Comparison of ENCODE assay signal across 16 cellular contexts in genomic region chr7:159198016-159198724, GRCh38. TPM values are rescaled to one million over a fixed set of nuclear protein-coding genes. Genes with fewer than 3 reads are reported as not detected.
DNase-seq lines count a peak whose midpoint lies in the region; ATAC-seq and TF ChIP-seq lines count a peak whose summit lies in the region.
"Had no signal": no experiment of that assay in that cellular context is flagged by ENCODE, and none has a peak within 500 bp of the region (broad histone marks: within the 10 kb centered on the region; RNA-seq: fewer than 3 reads in every experiment).

No MANE protein-coding gene starts in this region.

- H3K4me3 Mint-ChIP-seq in activated CD4-positive, alpha-beta T cell treated with anti-CD3 and anti-CD28 coated beads, Interleukin-2, amount 10 ng/mL, durations not matched to agents 24 days and 14 days: peak overlapping the region; percentile 79
- peak overlapping the region; percentile 45 for H3K4me3 Mint-ChIP-seq in activated naive CD8-positive, alpha-beta T cell treated with anti-CD3 and anti-CD28 coated beads, Interleukin-2, amount 50 U/mL, for 24 hours

- H3K79me2 ChIP-seq in MM.1S (ENCODE audit: low read length): no peaks in the 10 kb centered on the region

- no peaks in the 10 kb centered on the region for H3K36me3 Mint-ChIP-seq in activated CD4-positive, alpha-beta T cell treated with anti-CD3 and anti-CD28 coated beads, Interleukin-2, amount 10 ng/mL, durations not matched to agents 24 days and 14 days (ENCODE audit: low read depth)
- H3K36me3 Mint-ChIP-seq in activated naive CD8-positive, alpha-beta T cell treated with anti-CD3 and anti-CD28 coated beads, Interleukin-2, amount 50 U/mL, for 24 hours (ENCODE audit: low read depth): no peaks in the 10 kb centered on the region

- H3K9me2 ChIP-seq in MM.1S (replicated peaks; ENCODE audit: insufficient read depth, low read length): no peaks in the 10 kb centered on the region
- H3K9me2 ChIP-seq: SK-N-SH had no signal

- no peaks in the 10 kb centered on the region for H3K27me3 Mint-ChIP-seq in activated CD4-positive, alpha-beta T cell treated with anti-CD3 and anti-CD28 coated beads, Interleukin-2, amount 10 ng/mL, durations not matched to agents 24 days and 14 days
- H3K27me3 Mint-ChIP-seq in activated naive CD8-positive, alpha-beta T cell treated with anti-CD3 and anti-CD28 coated beads, Interleukin-2, amount 50 U/mL, for 24 hours: no peaks in the 10 kb centered on the region

- 71 to 86% (median 82%) methylated on average over 15 of the region's 15 CpGs for WGBS in spleen, 5 donors

- H2AFZ ChIP-seq in MM.1S (ENCODE audit: low read length): peak overlapping the region; percentile 85
- H2AFZ ChIP-seq: PC-9 had no signal

- H3K36me3 ChIP-seq in MM.1S (replicated peaks; ENCODE audit: insufficient read depth, low read length) (no peaks in the 10 kb centered on the region), spleen (no peaks in the 10 kb centered on the region)
- H3K36me3 ChIP-seq: MG63, transverse colon had no signal

- H3K9me3 Mint-ChIP-seq in activated CD4-positive, alpha-beta T cell treated with anti-CD3 and anti-CD28 coated beads, Interleukin-2, amount 10 ng/mL, durations not matched to agents 24 days and 14 days: no peaks in the 10 kb centered on the region
- no peaks in the 10 kb centered on the region for H3K9me3 Mint-ChIP-seq in activated naive CD8-positive, alpha-beta T cell treated with anti-CD3 and anti-CD28 coated beads, Interleukin-2, amount 50 U/mL, for 24 hours

- peaks cover 28% of the 10 kb centered on the region for H3F3A ChIP-seq in MM.1S (ENCODE audit: insufficient read depth, low read length)

- H3K4me1 Mint-ChIP-seq in activated CD4-positive, alpha-beta T cell treated with anti-CD3 and anti-CD28 coated beads, Interleukin-2, amount 10 ng/mL, durations not matched to agents 24 days and 14 days: peaks cover 23% of the 10 kb centered on the region
- H3K4me1 Mint-ChIP-seq in activated naive CD8-positive, alpha-beta T cell treated with anti-CD3 and anti-CD28 coated beads, Interleukin-2, amount 50 U/mL, for 24 hours: peaks cover 30% of the 10 kb centered on the region

- TF ChIP-seq CTCF in MM.1S (IDR thresholded peaks at IDR 0.05; ENCODE audit: low read length) (no peak), spleen (IDR thresholded peaks at IDR 0.05 in 8 of 11, conservative IDR thresholded peaks at IDR 0.05 in 3 of 11) (no peak)

- no peak for ATAC-seq in activated naive CD8-positive, alpha-beta T cell treated with anti-CD3 and anti-CD28 coated beads, Interleukin-2, amount 50 U/mL, for 24 hours
- ATAC-seq in HG03025 (IDR thresholded peaks at IDR 0.05; ENCODE audit: low FRiP score, unreplicated experiment): no peak

- TF ChIP-seq POLR2A in spleen (IDR thresholded peaks at IDR 0.05): no peak

- intact Hi-C loops in activated CD4-positive, alpha-beta T cell treated with anti-CD3 and anti-CD28 coated beads, Interleukin-2, amount 10 ng/mL, durations not matched to agents 24 days and 14 days (cut with micrococcal nuclease): loop anchor here (5.0 kb wide), 2 partner anchors 181 to 541 kb away; no protein-coding TSS in a partner anchor
- intact Hi-C loops in spleen (cut with DNase I; ENCODE audit: low total_unique reads): no loop called here

- H3K9me3 ChIP-seq in MM.1S (replicated peaks; ENCODE audit: insufficient read depth, low read length) (no peaks in the 10 kb centered on the region), spleen (peaks cover 0 to 3% (median 0%) of the 10 kb centered on the region in 8 donors)
- H3K9me3 ChIP-seq: MG63, transverse colon had no signal

- peak overlapping the region; percentile 97 for H3K27ac Mint-ChIP-seq in activated CD4-positive, alpha-beta T cell treated with anti-CD3 and anti-CD28 coated beads, Interleukin-2, amount 10 ng/mL, durations not matched to agents 24 days and 14 days
- peak overlapping the region; percentile 71 for H3K27ac Mint-ChIP-seq in activated naive CD8-positive, alpha-beta T cell treated with anti-CD3 and anti-CD28 coated beads, Interleukin-2, amount 50 U/mL, for 24 hours

- peak; percentile 56 for DNase-seq in activated CD4-positive, alpha-beta T cell treated with anti-CD3 and anti-CD28 coated beads, Interleukin-2, amount 10 ng/mL, durations not matched to agents 24 days and 14 days
- DNase-seq in activated CD4-positive, alpha-beta T cell treated with anti-CD3 and anti-CD28 coated beads, Interleukin-2, amount 50 U/mL, for 48 hours: no peak
- DNase-seq in MM.1S: no peak
- no peak for DNase-seq in activated naive CD8-positive, alpha-beta T cell treated with anti-CD3 and anti-CD28 coated beads, Interleukin-2, amount 50 U/mL, for 24 hours
- DNase-seq in spleen: no peak
- no peak for DNase-seq in NCI-H1436 (lab: John Stamatoyannopoulos, UW)
- no peak for DNase-seq in D341Med (ENCODE audit: low spot score)
- DNase-seq: activated CD8-positive, alpha-beta memory T cell treated with anti-CD3 and anti-CD28 coated beads, Interleukin-2, amount 50 U/mL, for 4 hours; anterior cingulate cortex; MG63; NCI-H2081 treated with DMSO at 0.1 percent for 48 hours; NCI-H526 treated with DMSO at 0.1 percent for 48 hours; PC-9; SK-N-SH; transverse colon had no signal

- H3K27me3 ChIP-seq in MM.1S (replicated peaks; ENCODE audit: insufficient read depth, low read length): no peaks in the 10 kb centered on the region
- H3K27me3 ChIP-seq in spleen (replicated peaks in 1 of 7): no peaks in the 10 kb centered on the region
- H3K27me3 ChIP-seq: MG63, transverse colon had no signal

- peak overlapping the region; percentile 76 for H3K4me2 ChIP-seq in MM.1S (ENCODE audit: low read depth, low read length)
- H3K4me2 ChIP-seq: PC-9, SK-N-SH had no signal

- H3K9ac ChIP-seq in MM.1S (ENCODE audit: low read length): peak overlapping the region; percentile 22; the same call in 1 of the 2 replicates
- H3K9ac ChIP-seq: SK-N-SH had no signal

- H4K20me1 ChIP-seq in MM.1S (ENCODE audit: insufficient read depth, low read length): no peaks in the 10 kb centered on the region

- H3K4me3 ChIP-seq in MM.1S (ENCODE audit: low read length) (peak overlapping the region; percentile 51), spleen (peak overlapping the region in 1 of 8 donors; percentile 6)
- H3K4me3 ChIP-seq: MG63, PC-9, transverse colon had no signal

- H3K27ac ChIP-seq in MM.1S (ENCODE audit: low read length) (peak overlapping the region; percentile 76; the same call in 1 of the 2 replicates), spleen (peak overlapping the region; percentile 49 to 88 (median 68))
- H3K27ac ChIP-seq: PC-9 had no signal

- peaks cover 30% of the 10 kb centered on the region for H3K4me1 ChIP-seq in MM.1S (ENCODE audit: low read length)
- H3K4me1 ChIP-seq in spleen: peaks cover 13 to 43% (median 32%) of the 10 kb centered on the region in 6 donors

RNA-seq across cellular contexts. Expression of gene VIPR2, which starts 53.5 kb away (rescaled TPM):
- total RNA-seq in activated CD4-positive, alpha-beta T cell treated with anti-CD3 and anti-CD28 coated beads, Interleukin-2, amount 10 ng/mL, durations not matched to agents 24 days and 14 days: 1.6 and 1.7 TPM in 2 replicates
- total RNA-seq in spleen: 1 to 10 TPM in 1 of 7 donors, under 1 TPM in 6; 0.61 to 1.4 (median 0.68) TPM
- under 1 TPM; 0.41 to 0.58 (median 0.48) TPM for polyA plus RNA-seq in spleen
- total RNA-seq: PC-9 had no signal
- polyA plus RNA-seq: SK-N-SH had no signal
